ENCODE assay signal across 31 cellular contexts in genomic region chr7:82839063-82839462, GRCh38.
"Had no signal": no experiment of that assay in that cellular context is flagged by ENCODE, and none has a peak within 500 bp of the region (broad histone marks: within the 10 kb centered on the region; RNA-seq: fewer than 3 reads in every experiment).

No MANE protein-coding gene starts in this region.

- H3K9me3 Mint-ChIP-seq: activated CD4-positive, alpha-beta T cell treated with anti-CD3 and anti-CD28 coated beads, Interleukin-2, amount 10 ng/mL, durations not matched to agents 24 days and 14 days; activated T-helper 1 cell treated with anti-CD3 and anti-CD28 coated beads, Interleukin-12 subunit alpha, Interleukin-12 subunit beta, Interleukin-2, Interleukin-4 antibody, amounts not matched to agents 30 ng/mL and 10 ng/mL and 1 ng/mL, durations not matched to agents 14 hours and 24 hours and 36 hours had no signal

- H3K4me1 ChIP-seq: ascending aorta, colonic mucosa, gastrocnemius medialis, spleen, suprapubic skin, tibial artery, upper lobe of right lung had no signal

- H3K4me3 ChIP-seq: ascending aorta, cardiac muscle cell, colonic mucosa, gastrocnemius medialis, spleen, suprapubic skin, tibial artery, upper lobe of right lung had no signal

- H3K27ac Mint-ChIP-seq: activated CD4-positive, alpha-beta memory T cell treated with anti-CD3 and anti-CD28 coated beads for 36 hours; activated CD4-positive, alpha-beta T cell treated with anti-CD3 and anti-CD28 coated beads, Interleukin-2, amount 10 ng/mL, durations not matched to agents 24 days and 14 days; activated naive CD4-positive, alpha-beta T cell treated with anti-CD3 and anti-CD28 coated beads, Interleukin-2, amount 10 ng/mL, durations not matched to agents 7 days and 5 days; activated naive CD8-positive, alpha-beta T cell treated with anti-CD3 and anti-CD28 coated beads, Interleukin-2, amount 10 ng/mL, durations not matched to agents 7 days and 5 days; activated T-helper 1 cell treated with anti-CD3 and anti-CD28 coated beads, Interleukin-12 subunit alpha, Interleukin-12 subunit beta, Interleukin-2, Interleukin-4 antibody, amounts not matched to agents 30 ng/mL and 10 ng/mL and 1 ng/mL, durations not matched to agents 14 hours and 24 hours and 36 hours; brain; mesothelial cell of epicardium; naive B cell; nephron progenitor cell had no signal

- H3K4me1 Mint-ChIP-seq: activated CD4-positive, alpha-beta T cell treated with anti-CD3 and anti-CD28 coated beads, Interleukin-2, amount 10 ng/mL, durations not matched to agents 24 days and 14 days; activated naive CD4-positive, alpha-beta T cell treated with anti-CD3 and anti-CD28 coated beads, Interleukin-2, amount 10 ng/mL, durations not matched to agents 7 days and 5 days; activated naive CD8-positive, alpha-beta T cell treated with anti-CD3 and anti-CD28 coated beads, Interleukin-2, amount 10 ng/mL, durations not matched to agents 7 days and 5 days; naive B cell had no signal

- H3K36me3 Mint-ChIP-seq: activated CD4-positive, alpha-beta memory T cell treated with anti-CD3 and anti-CD28 coated beads for 36 hours; activated naive CD4-positive, alpha-beta T cell treated with anti-CD3 and anti-CD28 coated beads, Interleukin-2, amount 10 ng/mL, durations not matched to agents 7 days and 5 days; activated naive CD8-positive, alpha-beta T cell treated with anti-CD3 and anti-CD28 coated beads, Interleukin-2, amount 10 ng/mL, durations not matched to agents 7 days and 5 days; naive B cell had no signal

- H3K27me3 ChIP-seq: ascending aorta, cardiac muscle cell, colonic mucosa, gastrocnemius medialis, spleen, suprapubic skin, tibial artery, upper lobe of right lung had no signal

- H3K9me3 ChIP-seq: ascending aorta, colonic mucosa, tibial artery, upper lobe of right lung had no signal

- H3K27ac ChIP-seq: ascending aorta, cardiac muscle cell, colonic mucosa, gastrocnemius medialis, spleen, suprapubic skin, tibial artery, upper lobe of right lung, WERI-Rb-1 had no signal

- H3K36me3 ChIP-seq: ascending aorta, cardiac muscle cell, colonic mucosa, gastrocnemius medialis, spleen, suprapubic skin, tibial artery, upper lobe of right lung, WERI-Rb-1 had no signal

- H3K4me3 Mint-ChIP-seq: activated CD4-positive, alpha-beta memory T cell treated with anti-CD3 and anti-CD28 coated beads for 36 hours; activated CD4-positive, alpha-beta T cell treated with anti-CD3 and anti-CD28 coated beads, Interleukin-2, amount 10 ng/mL, durations not matched to agents 24 days and 14 days; activated naive CD4-positive, alpha-beta T cell treated with anti-CD3 and anti-CD28 coated beads, Interleukin-2, amount 10 ng/mL, durations not matched to agents 7 days and 5 days; activated naive CD8-positive, alpha-beta T cell treated with anti-CD3 and anti-CD28 coated beads, Interleukin-2, amount 10 ng/mL, durations not matched to agents 7 days and 5 days; activated T-helper 1 cell treated with anti-CD3 and anti-CD28 coated beads, Interleukin-12 subunit alpha, Interleukin-12 subunit beta, Interleukin-2, Interleukin-4 antibody, amounts not matched to agents 30 ng/mL and 10 ng/mL and 1 ng/mL, durations not matched to agents 14 hours and 24 hours and 36 hours; brain; mesothelial cell of epicardium; naive B cell; nephron progenitor cell had no signal

- DNase-seq: activated CD4-positive, alpha-beta memory T cell treated with anti-CD3 and anti-CD28 coated beads for 36 hours; activated CD4-positive, alpha-beta T cell treated with anti-CD3 and anti-CD28 coated beads, Interleukin-2, amount 10 ng/mL, durations not matched to agents 24 days and 14 days; activated CD4-positive, CD25-positive, alpha-beta regulatory T cell treated with anti-CD3 and anti-CD28 coated beads, Interleukin-2, amount 50 U/mL, for 72 hours; activated CD8-positive, alpha-beta memory T cell treated with anti-CD3 and anti-CD28 coated beads, Interleukin-2, amount 50 U/mL, for 4 hours; activated gamma-delta T cell; activated naive CD4-positive, alpha-beta T cell treated with anti-CD3 and anti-CD28 coated beads, Interleukin-2, amount 10 ng/mL, durations not matched to agents 7 days and 5 days; activated naive CD8-positive, alpha-beta T cell treated with anti-CD3 and anti-CD28 coated beads, Interleukin-2, amount 10 ng/mL, durations not matched to agents 7 days and 5 days; activated T-cell treated with anti-CD3 and anti-CD28 coated beads, Interleukin-2, amount 50 U/mL, for 1 hour; cerebellar nuclear complex; colonic mucosa; effector memory CD4-positive, alpha-beta T cell; erythroblast; gastrocnemius medialis; glutamatergic neuron; naive B cell; nephron progenitor cell; nucleus accumbens; posterior cingulate gyrus; right cardiac atrium; spleen; stimulated activated naive CD4-positive, alpha-beta T cell; T1000; tibial artery; upper lobe of right lung; WERI-Rb-1 had no signal

- H3K27me3 Mint-ChIP-seq: activated CD4-positive, alpha-beta memory T cell treated with anti-CD3 and anti-CD28 coated beads for 36 hours; activated CD4-positive, alpha-beta T cell treated with anti-CD3 and anti-CD28 coated beads, Interleukin-2, amount 10 ng/mL, durations not matched to agents 24 days and 14 days; activated naive CD4-positive, alpha-beta T cell treated with anti-CD3 and anti-CD28 coated beads, Interleukin-2, amount 10 ng/mL, durations not matched to agents 7 days and 5 days; activated naive CD8-positive, alpha-beta T cell treated with anti-CD3 and anti-CD28 coated beads, Interleukin-2, amount 10 ng/mL, durations not matched to agents 7 days and 5 days; brain; naive B cell had no signal
